ENCODE assay signal across 12 cellular contexts in the genomic region with DNA sequence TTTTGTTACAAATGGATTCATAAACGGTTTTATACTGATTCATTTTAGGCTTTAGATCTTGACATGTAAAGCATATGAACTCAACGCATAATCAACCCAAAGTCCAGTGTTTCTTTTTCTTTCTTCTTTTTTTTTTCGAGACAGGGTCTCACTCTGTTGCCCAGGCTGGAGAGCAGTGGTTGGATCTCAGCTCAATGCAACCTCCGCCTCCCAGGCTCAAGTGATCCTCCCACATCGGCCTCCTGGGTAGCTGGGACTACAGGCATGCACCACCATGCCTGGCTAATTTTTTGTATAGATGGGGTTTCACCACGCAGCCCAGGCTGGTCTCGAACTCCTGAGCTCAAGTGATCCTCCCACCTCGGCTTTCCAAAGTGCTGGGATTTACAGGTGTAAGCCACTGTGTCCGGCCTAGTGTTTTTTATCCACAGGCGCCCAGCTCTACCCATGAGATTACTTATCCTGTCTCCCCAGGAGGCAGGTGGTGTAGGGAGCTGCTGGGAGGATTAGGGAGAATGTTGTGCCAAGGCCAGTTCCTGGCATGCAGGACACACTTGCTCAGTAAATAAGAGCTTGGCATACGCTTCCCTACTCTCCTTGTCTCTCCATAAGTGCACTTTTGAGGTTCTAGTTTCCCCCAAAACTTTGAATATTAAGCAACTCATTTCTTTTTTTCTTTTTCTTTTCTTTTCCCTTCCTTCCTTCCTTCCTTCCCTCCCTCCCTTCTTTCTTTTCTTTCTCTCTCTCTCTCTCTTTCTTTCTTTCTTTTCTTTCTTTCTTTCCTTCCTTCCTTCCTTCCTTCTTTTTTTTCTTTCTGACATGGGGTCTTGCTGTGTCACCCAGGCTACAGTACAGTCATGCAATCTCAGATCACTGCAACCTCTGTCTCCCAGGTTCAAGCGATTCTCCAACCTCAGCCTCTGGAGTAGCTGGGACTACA.
"Had no signal": no experiment of that assay in that cellular context is flagged by ENCODE, and none has a peak within 500 bp of the region (broad histone marks: within the 10 kb centered on the region; RNA-seq: fewer than 3 reads in every experiment).

No MANE protein-coding gene starts in this region.

- ATAC-seq: activated CD4-positive, CD25-positive, alpha-beta regulatory T cell treated with anti-CD3 and anti-CD28 coated beads, Interleukin-2, amount 50 U/mL, for 24 hours; stimulated activated effector memory CD8-positive, alpha-beta T cell treated with anti-CD3 and anti-CD28 coated beads, Interleukin-12 subunit alpha, Interleukin-12 subunit beta, amount 100 ng/mL, for 72 hours had no signal

- H3K27ac Mint-ChIP-seq: activated naive CD4-positive, alpha-beta T cell treated with anti-CD3 and anti-CD28 coated beads, Interleukin-2, amount 10 ng/mL, durations not matched to agents 7 days and 5 days; nephron; stimulated activated effector memory CD8-positive, alpha-beta T cell treated with anti-CD3 and anti-CD28 coated beads, Interleukin-12 subunit alpha, Interleukin-12 subunit beta, amount 100 ng/mL, for 72 hours; T-helper 2 cell treated with Interferon-gamma antibody and Interleukin-4, amounts not matched to agents 5 μg/mL and 100 μg/mL, for 36 hours had no signal

- FAIRE-seq: endometrium had no signal

- H3K27me3 ChIP-seq: adrenal gland, SJCRH30 had no signal

- H3K9me3 ChIP-seq: adrenal gland, SJCRH30, tibial nerve had no signal

- H3K9me3 Mint-ChIP-seq: activated naive CD4-positive, alpha-beta T cell treated with anti-CD3 and anti-CD28 coated beads, Interleukin-2, amount 10 ng/mL, durations not matched to agents 7 days and 5 days; nephron; stimulated activated effector memory CD8-positive, alpha-beta T cell treated with anti-CD3 and anti-CD28 coated beads, Interleukin-12 subunit alpha, Interleukin-12 subunit beta, amount 100 ng/mL, for 72 hours; T-helper 2 cell treated with Interferon-gamma antibody and Interleukin-4, amounts not matched to agents 5 μg/mL and 100 μg/mL, for 36 hours had no signal

- H3K4me3 Mint-ChIP-seq: activated naive CD4-positive, alpha-beta T cell treated with anti-CD3 and anti-CD28 coated beads, Interleukin-2, amount 10 ng/mL, durations not matched to agents 7 days and 5 days; stimulated activated effector memory CD8-positive, alpha-beta T cell treated with anti-CD3 and anti-CD28 coated beads, Interleukin-12 subunit alpha, Interleukin-12 subunit beta, amount 100 ng/mL, for 72 hours; T-helper 2 cell treated with Interferon-gamma antibody and Interleukin-4, amounts not matched to agents 5 μg/mL and 100 μg/mL, for 36 hours had no signal

- H3K4me3 ChIP-seq: adrenal gland, cardiac muscle cell, dorsolateral prefrontal cortex, SJCRH30, tibial nerve had no signal

- H3K4me1 ChIP-seq: SJCRH30 had no signal

- H3K27ac ChIP-seq: adrenal gland, cardiac muscle cell, dorsolateral prefrontal cortex, SJCRH30, tibial nerve had no signal

- DNase-seq: activated naive CD4-positive, alpha-beta T cell treated with anti-CD3 and anti-CD28 coated beads, Interleukin-2, amount 10 ng/mL, durations not matched to agents 7 days and 5 days; mesendoderm; SJCRH30 had no signal

- H3K4me1 Mint-ChIP-seq: activated naive CD4-positive, alpha-beta T cell treated with anti-CD3 and anti-CD28 coated beads, Interleukin-2, amount 10 ng/mL, durations not matched to agents 7 days and 5 days; stimulated activated effector memory CD8-positive, alpha-beta T cell treated with anti-CD3 and anti-CD28 coated beads, Interleukin-12 subunit alpha, Interleukin-12 subunit beta, amount 100 ng/mL, for 72 hours had no signal

- H3K36me3 Mint-ChIP-seq: activated naive CD4-positive, alpha-beta T cell treated with anti-CD3 and anti-CD28 coated beads, Interleukin-2, amount 10 ng/mL, durations not matched to agents 7 days and 5 days; stimulated activated effector memory CD8-positive, alpha-beta T cell treated with anti-CD3 and anti-CD28 coated beads, Interleukin-12 subunit alpha, Interleukin-12 subunit beta, amount 100 ng/mL, for 72 hours had no signal

- H3K36me3 ChIP-seq: adrenal gland, cardiac muscle cell, SJCRH30, tibial nerve had no signal
